ENCODE assay signal across 12 cellular contexts in genomic region chr16:82331974-82332750, GRCh38.
DNase-seq lines count a peak whose midpoint lies in the region; ATAC-seq and TF ChIP-seq lines count a peak whose summit lies in the region.
"Had no signal": no experiment of that assay in that cellular context is flagged by ENCODE, and none has a peak within 500 bp of the region (broad histone marks: within the 10 kb centered on the region; RNA-seq: fewer than 3 reads in every experiment).

No MANE protein-coding gene starts in this region.

- WGBS in mesendoderm (ENCODE audit: extremely low coverage, insufficient coverage, low lambda C conversion rate), result no CpG with 5 or more reads among the region's 6 CpGs

- H3K79me1 ChIP-seq in mesendoderm (ENCODE audit: low read length), result no peaks in the 10 kb centered on the region

- no peak for ATAC-seq in HG03442 (IDR thresholded peaks at IDR 0.05; ENCODE audit: unreplicated experiment)
- ATAC-seq in left ventricle myocardium superior, result no peak

- peak; percentile 80 for DNase-seq in DMS153 (lab: John Stamatoyannopoulos, UW)
- peak; percentile 93 for DNase-seq in NCI-H1092 treated with DMSO at 0.1 percent for 48 hours (lab: John Stamatoyannopoulos, UW)
- peak; percentile 57 for DNase-seq in NCI-H748 treated with DMSO at 0.1 percent for 48 hours (lab: John Stamatoyannopoulos, UW)
- peak; percentile 51 for DNase-seq in mesendoderm
- no peak for DNase-seq in breast epithelium (ENCODE audit: low spot score in 2 of 2)
- no peak for DNase-seq in left ventricle myocardium superior
- DNase-seq: ACHN; CD8-positive, alpha-beta memory T cell; NCI-H146 had no signal

- H3K27me3 ChIP-seq in mesendoderm (ENCODE audit: insufficient read depth, low read length, poor library complexity) (no peaks in the 10 kb centered on the region), breast epithelium (no peaks in the 10 kb centered on the region)

- H3K79me2 ChIP-seq in mesendoderm (ENCODE audit: control insufficient read depth, insufficient read depth, low read length), result no peaks in the 10 kb centered on the region

- no peak overlapping the region for H3K56ac ChIP-seq in mesendoderm (ENCODE audit: low read length)

- no peak overlapping the region for H2BK120ac ChIP-seq in mesendoderm (ENCODE audit: low read depth, low read length)

- TF ChIP-seq CTCF in breast epithelium (IDR thresholded peaks at IDR 0.05), result no peak

- no peak overlapping the region for H2BK15ac ChIP-seq in mesendoderm (replicated peaks; ENCODE audit: low read depth)

- no peaks in the 10 kb centered on the region for H3K9me3 ChIP-seq in breast epithelium
- H3K9me3 ChIP-seq: HAP-1 had no signal

- H4K8ac ChIP-seq in mesendoderm (ENCODE audit: low read depth, low read length), result no peak overlapping the region

- H3K36me3 ChIP-seq in mesendoderm (ENCODE audit: control insufficient read depth, insufficient read depth, low read length) (no peaks in the 10 kb centered on the region), breast epithelium (no peaks in the 10 kb centered on the region)
- H3K36me3 ChIP-seq: HAP-1 had no signal

- intact Hi-C loops in breast epithelium (cut with DNase I; ENCODE audit: low total_unique reads) (no loop called here), left ventricle myocardium superior (cut with micrococcal nuclease) (loop anchor here (2.0 kb wide), 1 partner anchor 27 kb away; no protein-coding TSS in a partner anchor)

- no peak overlapping the region for H3K18ac ChIP-seq in mesendoderm (ENCODE audit: low read length)

- H2AK5ac ChIP-seq in mesendoderm (ENCODE audit: low read length), result no peak overlapping the region

- H3K23ac ChIP-seq in mesendoderm (ENCODE audit: low read length), result no peak overlapping the region

- H3K4me2 ChIP-seq in mesendoderm (ENCODE audit: low read length), result no peak overlapping the region

- no peak overlapping the region for H3K9ac ChIP-seq in mesendoderm (ENCODE audit: low read length)

- no peak overlapping the region for H2BK5ac ChIP-seq in mesendoderm (ENCODE audit: low read length)

- H3K27ac ChIP-seq in mesendoderm (ENCODE audit: low read depth, low read length) (no peak overlapping the region), breast epithelium (peak overlapping the region in 1 of 2 donors; percentile 46)
- H3K27ac ChIP-seq: SK-N-MC had no signal

- no peaks in the 10 kb centered on the region for H3K4me1 ChIP-seq in mesendoderm (ENCODE audit: control insufficient read depth, low read depth, low read length)
- H3K4me1 ChIP-seq in breast epithelium, result no peaks in the 10 kb centered on the region
- H3K4me1 ChIP-seq: HAP-1 had no signal

- TF ChIP-seq POLR2A in breast epithelium (IDR thresholded peaks at IDR 0.05), result no peak

- no peak overlapping the region for H3K4ac ChIP-seq in mesendoderm (ENCODE audit: low read depth, low read length)

- H3K4me3 ChIP-seq in mesendoderm (ENCODE audit: low read length) (no peak overlapping the region), breast epithelium (no peak overlapping the region)
- H3K4me3 ChIP-seq: HAP-1, SK-N-MC had no signal

- H4K5ac ChIP-seq in mesendoderm (ENCODE audit: low read length), result no peak overlapping the region

Comparison
In these comparisons a context has a peak if more than half of its experiments do, and no peak if none do; other contexts are left out.
1. DNase-seq: peak in DMS153 (single experiment), NCI-H1092 treated with DMSO at 0.1 percent for 48 hours (single experiment), NCI-H748 treated with DMSO at 0.1 percent for 48 hours (single experiment) and mesendoderm (single experiment); none in breast epithelium (0 of 2) and left ventricle myocardium superior (single experiment).